Comparison of ENCODE assay signal across 16 cellular contexts in genomic region chr14:23145794-23146422, GRCh38. TPM values are rescaled to one million over a fixed set of nuclear protein-coding genes. Genes with fewer than 3 reads are reported as not detected.
DNase-seq lines count a peak whose midpoint lies in the region; ATAC-seq, FAIRE-seq and TF ChIP-seq lines count a peak whose summit lies in the region.
"Had no signal": no experiment of that assay in that cellular context is flagged by ENCODE, and none has a peak within 500 bp of the region (broad histone marks: within the 10 kb centered on the region; RNA-seq: fewer than 3 reads in every experiment).

No MANE protein-coding gene starts in this region.

- no peaks in the 10 kb centered on the region for H3K9me3 ChIP-seq in esophagus squamous epithelium
- H3K9me3 ChIP-seq in upper lobe of right lung, result no peaks in the 10 kb centered on the region
- H3K9me3 ChIP-seq: Peyer's patch had no signal

- no peaks in the 10 kb centered on the region for H3K9me3 Mint-ChIP-seq in HFFc6
- H3K9me3 Mint-ChIP-seq: central memory CD8-positive, alpha-beta T cell; stimulated activated naive CD8-positive, alpha-beta T cell treated with anti-CD3 and anti-CD28 coated beads, Interleukin-15, amount 100 ng/mL, for 72 hours had no signal

- in situ Hi-C loops in SK-MEL-5 (cut with HindIII; ENCODE audit: low pct_unique_long_range_greater_than_20kb, low sequenced_read_pairs), result no loop called here

- peaks cover 12% of the 10 kb centered on the region for H3K36me3 Mint-ChIP-seq in HFFc6 (ENCODE audit: low read depth)

- H3K4me1 ChIP-seq in esophagus squamous epithelium (peaks cover 18 to 92% (median 44%) of the 10 kb centered on the region in 3 donors), upper lobe of right lung (peaks cover 12% of the 10 kb centered on the region)
- H3K4me1 ChIP-seq: Peyer's patch had no signal

- no peaks in the 10 kb centered on the region for H3K27me3 ChIP-seq in esophagus squamous epithelium
- no peaks in the 10 kb centered on the region for H3K27me3 ChIP-seq in upper lobe of right lung
- H3K27me3 ChIP-seq: Peyer's patch had no signal

- ATAC-seq in omental fat pad (ENCODE audit: low FRiP score), result peak; percentile 43
- ATAC-seq in upper lobe of right lung, result peak; percentile 62
- no peak for ATAC-seq in HG03280 (IDR thresholded peaks at IDR 0.05; ENCODE audit: unreplicated experiment)
- ATAC-seq: activated CD8-positive, alpha-beta T cell treated with anti-CD3 and anti-CD28 coated beads, Interleukin-2, amount 10 ng/mL, durations not matched to agents 7 days and 5 days; HCT116; stimulated activated naive CD8-positive, alpha-beta T cell treated with anti-CD3 and anti-CD28 coated beads, Interleukin-15, amount 100 ng/mL, for 72 hours had no signal

- H3K27ac Mint-ChIP-seq in HFFc6, result no peak overlapping the region; the same call in 1 of the 2 replicates
- H3K27ac Mint-ChIP-seq: activated CD8-positive, alpha-beta T cell treated with anti-CD3 and anti-CD28 coated beads, Interleukin-2, amount 10 ng/mL, durations not matched to agents 7 days and 5 days; stimulated activated naive CD8-positive, alpha-beta T cell treated with anti-CD3 and anti-CD28 coated beads, Interleukin-15, amount 100 ng/mL, for 72 hours had no signal

- no peaks in the 10 kb centered on the region; the same call in none of the 2 replicates for H3K27me3 Mint-ChIP-seq in HFFc6 (ENCODE audit: insufficient read depth)
- H3K27me3 Mint-ChIP-seq: stimulated activated naive CD8-positive, alpha-beta T cell treated with anti-CD3 and anti-CD28 coated beads, Interleukin-15, amount 100 ng/mL, for 72 hours had no signal

- no peak for TF ChIP-seq POLR2A in esophagus squamous epithelium (IDR thresholded peaks at IDR 0.05)

- DNase-seq in SK-MEL-5 (ENCODE audit: low read depth, low spot score) (peak; percentile 29), esophagus squamous epithelium (lab: John Stamatoyannopoulos, UW) (no peak), omental fat pad (ENCODE audit: low spot score) (no peak), upper lobe of right lung (no peak), HFFc6 (no peak), GM19239 (ENCODE audit: insufficient read length, low spot score) (no peak), C1 segment of cervical spinal cord (lab: John Stamatoyannopoulos, UW) (no peak)
- DNase-seq: activated CD8-positive, alpha-beta T cell treated with anti-CD3 and anti-CD28 coated beads, Interleukin-2, amount 10 ng/mL, durations not matched to agents 7 days and 5 days; activated naive CD4-positive, alpha-beta T cell; Peyer's patch; stimulated activated naive CD8-positive, alpha-beta T cell treated with anti-CD3 and anti-CD28 coated beads, Interleukin-15, amount 100 ng/mL, for 72 hours had no signal

- H3K36me3 ChIP-seq in esophagus squamous epithelium, result peaks cover 0 to 5% (median 0%) of the 10 kb centered on the region in 3 donors
- no peaks in the 10 kb centered on the region for H3K36me3 ChIP-seq in upper lobe of right lung

- H3K4me3 ChIP-seq in esophagus squamous epithelium, result no peak overlapping the region
- no peak overlapping the region for H3K4me3 ChIP-seq in upper lobe of right lung
- H3K4me3 ChIP-seq: Peyer's patch had no signal

- H3K4me1 Mint-ChIP-seq in HFFc6 (ENCODE audit: low read depth), result peaks cover 60% of the 10 kb centered on the region
- H3K4me1 Mint-ChIP-seq: central memory CD8-positive, alpha-beta T cell had no signal

- no peak for TF ChIP-seq CTCF in esophagus squamous epithelium (IDR thresholded peaks at IDR 0.05)
- TF ChIP-seq CTCF in omental fat pad (IDR thresholded peaks at IDR 0.05), result no peak
- no peak for TF ChIP-seq CTCF in upper lobe of right lung (IDR thresholded peaks at IDR 0.05)
- TF ChIP-seq CTCF in HFFc6 (IDR thresholded peaks at IDR 0.05), result no peak

- intact Hi-C loops in esophagus squamous epithelium (cut with DNase I) (no loop called here), upper lobe of right lung (cut with DNase I) (no loop called here)

- no peak overlapping the region; the same call in 1 of the 2 replicates for H3K4me3 Mint-ChIP-seq in HFFc6
- H3K4me3 Mint-ChIP-seq: activated CD8-positive, alpha-beta T cell treated with anti-CD3 and anti-CD28 coated beads, Interleukin-2, amount 10 ng/mL, durations not matched to agents 7 days and 5 days; central memory CD8-positive, alpha-beta T cell; stimulated activated naive CD8-positive, alpha-beta T cell treated with anti-CD3 and anti-CD28 coated beads, Interleukin-15, amount 100 ng/mL, for 72 hours had no signal

- no peak for FAIRE-seq in GM19239 (lab: Jason Lieb, UNC)

- 39 to 51% methylated on average over 4 of the region's 4 CpGs for WGBS in esophagus squamous epithelium, 2 donors

- H3K27ac ChIP-seq in esophagus squamous epithelium (peak overlapping the region; percentile 58 to 98 (median 94)), upper lobe of right lung (peak overlapping the region; percentile 42)

RNA-seq across cellular contexts. Expression of gene CEBPE, which starts 26.9 kb away (rescaled TPM):
- not detected in 2 replicates for total RNA-seq in SK-MEL-5 (2014; rRNA removed; shearing (Covaris generic))
- not detected in 2 replicates for polyA plus RNA-seq in SK-MEL-5 (2015; cell fraction: cytosol; rRNA removed)
- polyA plus RNA-seq in SK-MEL-5 (2015; cell fraction: nucleus; rRNA removed), result not detected in 2 replicates
- total RNA-seq in esophagus squamous epithelium, result not detected
- 1 to 10 TPM in 1 of 4 donors, under 1 TPM in 2, not detected in 1; 0.36 to 2.7 (median 0.37) TPM for total RNA-seq in omental fat pad
- not detected for total RNA-seq in upper lobe of right lung
- not detected for total RNA-seq in HFFc6 (2021; fragmentation: NEBNext Ultra II Directional; extraction: Animal tissue kit (Norgen Biotek cat#: 25700))
- total RNA-seq: HT-29, Peyer's patch had no signal

RNA-seq across cellular contexts. Expression of gene SLC7A8, which starts 37.6 kb away (rescaled TPM):
- 27.8 and 30.8 TPM in 2 replicates for total RNA-seq in SK-MEL-5 (2014; rRNA removed; shearing (Covaris generic))
- 35.1 and 40.3 TPM in 2 replicates for polyA plus RNA-seq in SK-MEL-5 (2015; cell fraction: cytosol; rRNA removed)
- polyA plus RNA-seq in SK-MEL-5 (2015; cell fraction: nucleus; rRNA removed), result 8.3 and 15.9 TPM in 2 replicates
- 10 to 100 TPM; 22.2 to 58.0 (median 39.8) TPM for total RNA-seq in esophagus squamous epithelium
- total RNA-seq in omental fat pad, result 100 to 1,000 TPM in 1 of 4 donors, 10 to 100 TPM in 3; 40.2 to 106 (median 92.1) TPM
- total RNA-seq in upper lobe of right lung, result 49.8 TPM
- 10 to 100 TPM; 13.0 to 24.2 (median 23.3) TPM for total RNA-seq in HFFc6 (2021; fragmentation: NEBNext Ultra II Directional; extraction: Animal tissue kit (Norgen Biotek cat#: 25700))

RNA-seq across cellular contexts. Expression of gene CIROP, which starts 41.1 kb away (rescaled TPM):
- total RNA-seq in SK-MEL-5 (2014; rRNA removed; shearing (Covaris generic)), result not detected in 2 replicates
- not detected in 2 replicates for polyA plus RNA-seq in SK-MEL-5 (2015; cell fraction: cytosol; rRNA removed)
- not detected in 2 replicates for polyA plus RNA-seq in SK-MEL-5 (2015; cell fraction: nucleus; rRNA removed)
- total RNA-seq in esophagus squamous epithelium (under 1 TPM in 1 of 4 donors, not detected in 3; 0.38 TPM), omental fat pad (under 1 TPM in 1 of 4 donors, not detected in 3; 0.25 TPM), upper lobe of right lung (not detected)
- not detected for total RNA-seq in HFFc6 (2021; fragmentation: NEBNext Ultra II Directional; extraction: Animal tissue kit (Norgen Biotek cat#: 25700))
- total RNA-seq: activated CD8-positive, alpha-beta T cell treated with anti-CD3 and anti-CD28 coated beads, Interleukin-2, amount 10 ng/mL, durations not matched to agents 7 days and 5 days; HT-29; mononuclear cell; Peyer's patch had no signal

RNA-seq across cellular contexts. Expression of gene C14orf119, which starts 50.6 kb away (rescaled TPM):
- 65.5 and 70.6 TPM in 2 replicates for total RNA-seq in SK-MEL-5 (2014; rRNA removed; shearing (Covaris generic))
- 32.9 and 44.8 TPM in 2 replicates for polyA plus RNA-seq in SK-MEL-5 (2015; cell fraction: cytosol; rRNA removed)
- polyA plus RNA-seq in SK-MEL-5 (2015; cell fraction: nucleus; rRNA removed), result 57.5 and 76.6 TPM in 2 replicates
- 10 to 100 TPM; 17.5 to 42.0 (median 31.0) TPM for total RNA-seq in esophagus squamous epithelium
- total RNA-seq in omental fat pad, result 10 to 100 TPM; 39.2 to 46.7 (median 43.6) TPM
- 55.3 TPM for total RNA-seq in upper lobe of right lung
- total RNA-seq in HFFc6 (2021; fragmentation: NEBNext Ultra II Directional; extraction: Animal tissue kit (Norgen Biotek cat#: 25700)), result 100 to 1,000 TPM in 4 of 6 experiments, 10 to 100 TPM in 2; 85.0 to 117 (median 103) TPM

RNA-seq across cellular contexts. Expression of gene ACIN1, which starts 51.0 kb away (rescaled TPM):
- total RNA-seq in SK-MEL-5 (2014; rRNA removed; shearing (Covaris generic)), result 69.7 and 83.0 TPM in 2 replicates
- polyA plus RNA-seq in SK-MEL-5 (2015; cell fraction: cytosol; rRNA removed), result 68.6 and 75.8 TPM in 2 replicates
- 727 and 884 TPM in 2 replicates for polyA plus RNA-seq in SK-MEL-5 (2015; cell fraction: nucleus; rRNA removed)
- total RNA-seq in esophagus squamous epithelium, result 100 to 1,000 TPM in 1 of 4 donors, 10 to 100 TPM in 3; 51.4 to 107 (median 83.0) TPM
- total RNA-seq in omental fat pad, result 100 to 1,000 TPM in 3 of 4 donors, 10 to 100 TPM in 1; 85.6 to 143 (median 120) TPM
- total RNA-seq in upper lobe of right lung, result 161 TPM
- 100 to 1,000 TPM; 128 to 150 (median 142) TPM for total RNA-seq in HFFc6 (2021; fragmentation: NEBNext Ultra II Directional; extraction: Animal tissue kit (Norgen Biotek cat#: 25700))
